10 cellular contexts compared by ENCODE assay signal in the genomic region with DNA sequence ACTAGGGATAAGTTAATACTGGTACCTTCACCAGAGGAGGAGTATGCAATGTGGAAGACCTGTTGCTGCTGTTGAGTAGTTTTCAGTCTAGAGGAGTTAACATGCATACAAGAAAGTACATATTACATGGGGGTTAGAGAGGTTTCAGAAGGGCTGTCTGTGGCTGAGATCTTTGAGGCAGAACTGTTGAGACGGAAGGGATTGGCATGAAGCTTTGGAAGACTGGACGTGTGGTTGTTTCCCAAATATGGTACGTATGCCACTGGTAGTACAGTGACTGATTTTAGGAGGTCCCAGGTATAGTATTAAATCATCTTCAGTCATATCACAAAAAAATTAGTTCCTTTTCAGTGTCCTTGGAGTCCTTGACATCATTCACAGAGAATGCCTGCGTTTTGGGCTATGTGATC.
DNase-seq lines count a peak whose midpoint lies in the region; ATAC-seq lines count a peak whose summit lies in the region.
"Had no signal": no experiment of that assay in that cellular context is flagged by ENCODE, and none has a peak within 500 bp of the region (broad histone marks: within the 10 kb centered on the region; RNA-seq: fewer than 3 reads in every experiment).

No MANE protein-coding gene starts in this region.

- peak overlapping the region; percentile 1 for H3K4me3 Mint-ChIP-seq in activated naive CD8-positive, alpha-beta T cell treated with anti-CD3 and anti-CD28 coated beads, Interleukin-2, amount 50 U/mL, for 24 hours

- ATAC-seq in GM18520 (IDR thresholded peaks at IDR 0.05; ENCODE audit: unreplicated experiment) = peak; percentile 41
- peak; percentile 74 for ATAC-seq in GM21381 (IDR thresholded peaks at IDR 0.05; ENCODE audit: unreplicated experiment)
- ATAC-seq in HG03095 (IDR thresholded peaks at IDR 0.05; ENCODE audit: unreplicated experiment) = peak; percentile 55
- no peak for ATAC-seq in activated naive CD8-positive, alpha-beta T cell treated with anti-CD3 and anti-CD28 coated beads, Interleukin-2, amount 50 U/mL, for 24 hours

- H3K4me1 Mint-ChIP-seq in activated naive CD8-positive, alpha-beta T cell treated with anti-CD3 and anti-CD28 coated beads, Interleukin-2, amount 50 U/mL, for 24 hours = peaks cover 77% of the 10 kb centered on the region

- no peak for DNase-seq in activated naive CD8-positive, alpha-beta T cell treated with anti-CD3 and anti-CD28 coated beads, Interleukin-2, amount 50 U/mL, for 24 hours
- DNase-seq in NCI-H524 (lab: John Stamatoyannopoulos, UW) = no peak
- no peak for DNase-seq in DMS79 treated with DMSO at 0.1 percent for 48 hours (lab: John Stamatoyannopoulos, UW)
- no peak for DNase-seq in GOT3 (lab: John Stamatoyannopoulos, UW)
- no peak for DNase-seq in iPS-NIHi11 (ENCODE audit: low spot score)
- DNase-seq: NCI-H226 had no signal

- peaks cover 66% of the 10 kb centered on the region for H3K36me3 Mint-ChIP-seq in activated naive CD8-positive, alpha-beta T cell treated with anti-CD3 and anti-CD28 coated beads, Interleukin-2, amount 50 U/mL, for 24 hours (ENCODE audit: low read depth)

- H3K9me3 Mint-ChIP-seq in activated naive CD8-positive, alpha-beta T cell treated with anti-CD3 and anti-CD28 coated beads, Interleukin-2, amount 50 U/mL, for 24 hours = no peaks in the 10 kb centered on the region

- peak overlapping the region; percentile 79 for H3K27ac Mint-ChIP-seq in activated naive CD8-positive, alpha-beta T cell treated with anti-CD3 and anti-CD28 coated beads, Interleukin-2, amount 50 U/mL, for 24 hours
- H3K27ac Mint-ChIP-seq: progenitor cell of endocrine pancreas had no signal

- no peaks in the 10 kb centered on the region for H3K27me3 Mint-ChIP-seq in activated naive CD8-positive, alpha-beta T cell treated with anti-CD3 and anti-CD28 coated beads, Interleukin-2, amount 50 U/mL, for 24 hours
- H3K27me3 Mint-ChIP-seq: progenitor cell of endocrine pancreas had no signal
